Comparison of ENCODE assay signal across 9 cellular contexts in genomic region chr20:17854307-17854903, GRCh38.
DNase-seq lines count a peak whose midpoint lies in the region; ATAC-seq and TF ChIP-seq lines count a peak whose summit lies in the region.
"Had no signal": no experiment of that assay in that cellular context is flagged by ENCODE, and none has a peak within 500 bp of the region (broad histone marks: within the 10 kb centered on the region; RNA-seq: fewer than 3 reads in every experiment).

No MANE protein-coding gene starts in this region.

- no peak overlapping the region for H3K27ac Mint-ChIP-seq in GM23338
- H3K27ac Mint-ChIP-seq: stimulated activated naive CD8-positive, alpha-beta T cell treated with anti-CD3 and anti-CD28 coated beads, Interleukin-15, Interleukin-2, amounts not matched to agents 100 ng/mL and 50 ng/mL, for 24 hours had no signal

- H3K9me2 ChIP-seq in GM23338 (ENCODE audit: insufficient read depth) (no peaks in the 10 kb centered on the region), Karpas-422 (replicated peaks; ENCODE audit: insufficient read depth, low read length) (no peaks in the 10 kb centered on the region)

- 0 out of 2 replicates have a peak overlapping the region, but pooled peaks have one; percentile 56 for H3K4me2 ChIP-seq in GM23338
- H3K4me2 ChIP-seq in Karpas-422 (ENCODE audit: low read depth, low read length, poor library complexity, severe bottlenecking) = no peak overlapping the region

- H3K27me3 Mint-ChIP-seq in GM23338 (ENCODE audit: insufficient read depth, low read depth, poor library complexity) = peaks cover 2% of the 10 kb centered on the region

- no peak overlapping the region for H3K4me3 Mint-ChIP-seq in GM23338
- H3K4me3 Mint-ChIP-seq: stimulated activated naive CD8-positive, alpha-beta T cell treated with anti-CD3 and anti-CD28 coated beads, Interleukin-15, Interleukin-2, amounts not matched to agents 100 ng/mL and 50 ng/mL, for 24 hours had no signal

- no peaks in the 10 kb centered on the region for H3F3A ChIP-seq in GM23338 (replicated peaks; ENCODE audit: low read depth)

- intact Hi-C loops in ascending aorta (cut with DNase I) = no loop called here

- no peaks in the 10 kb centered on the region for H3K36me3 Mint-ChIP-seq in GM23338 (ENCODE audit: low read depth)

- no peaks in the 10 kb centered on the region for H3K79me2 ChIP-seq in GM23338 (replicated peaks; ENCODE audit: insufficient read depth)
- no peaks in the 10 kb centered on the region for H3K79me2 ChIP-seq in Karpas-422 (ENCODE audit: low read length)

- H3K27ac ChIP-seq in GM23338 (ENCODE audit: low read depth) = no peak overlapping the region
- no peak overlapping the region for H3K27ac ChIP-seq in ascending aorta
- no peak overlapping the region for H3K27ac ChIP-seq in Karpas-422 (ENCODE audit: low read length)

- no peak for TF ChIP-seq CTCF in GM23338 (conservative IDR thresholded peaks at IDR 0.05; ENCODE audit: low read depth in 2 of 2)
- TF ChIP-seq CTCF in fibroblast of pulmonary artery (IDR thresholded peaks at IDR 0.05; ENCODE audit: low read length, missing control alignments) = no peak
- no peak for TF ChIP-seq CTCF in ascending aorta (IDR thresholded peaks at IDR 0.05)

- DNase-seq in GM23338 (ENCODE audit: low spot score) (peak; percentile 82), OCI-M1 (lab: John Stamatoyannopoulos, UW) (peak; percentile 18), fibroblast of pulmonary artery (ENCODE audit: low read depth) (peak; percentile 60), putamen (ENCODE audit: low spot score) (peak; percentile 29), ascending aorta (ENCODE audit: low spot score in 2 of 2) (no peak), mesenteric fat pad (ENCODE audit: low spot score) (no peak), NCI-H2107 treated with DMSO at 0.1 percent for 48 hours (lab: John Stamatoyannopoulos, UW; ENCODE audit: unreplicated experiment) (no peak), Karpas-422 (no peak)

- peaks cover 18% of the 10 kb centered on the region for H3K4me1 ChIP-seq in GM23338 (ENCODE audit: insufficient read depth)
- H3K4me1 ChIP-seq in ascending aorta = peaks cover 4 to 11% of the 10 kb centered on the region in 2 donors
- peaks cover 9% of the 10 kb centered on the region for H3K4me1 ChIP-seq in Karpas-422 (ENCODE audit: low read length)

- peak overlapping the region; percentile 64 for H2AFZ ChIP-seq in GM23338
- H2AFZ ChIP-seq in Karpas-422 (ENCODE audit: low read length) = no peak overlapping the region

- H3K9me3 Mint-ChIP-seq in GM23338 = peaks cover 2% of the 10 kb centered on the region; the same call in 2 of the 3 replicates
- H3K9me3 Mint-ChIP-seq: stimulated activated naive CD8-positive, alpha-beta T cell treated with anti-CD3 and anti-CD28 coated beads, Interleukin-15, Interleukin-2, amounts not matched to agents 100 ng/mL and 50 ng/mL, for 24 hours had no signal

- H3K4me3 ChIP-seq in GM23338 (no peak overlapping the region), fibroblast of pulmonary artery (replicated peaks; ENCODE audit: low read depth, low read length) (no peak overlapping the region), ascending aorta (no peak overlapping the region), Karpas-422 (ENCODE audit: low read length) (no peak overlapping the region)

- no peaks in the 10 kb centered on the region for H3K36me3 ChIP-seq in GM23338 (ENCODE audit: insufficient read depth)
- H3K36me3 ChIP-seq in ascending aorta = no peaks in the 10 kb centered on the region
- no peaks in the 10 kb centered on the region for H3K36me3 ChIP-seq in Karpas-422 (ENCODE audit: insufficient read depth, low read length)

- peak; percentile 99 for ATAC-seq in GM23338

- peaks cover 16% of the 10 kb centered on the region for H3K4me1 Mint-ChIP-seq in GM23338

- no peaks in the 10 kb centered on the region for H3K27me3 ChIP-seq in GM23338 (ENCODE audit: insufficient read depth)
- H3K27me3 ChIP-seq in ascending aorta = no peaks in the 10 kb centered on the region
- no peaks in the 10 kb centered on the region for H3K27me3 ChIP-seq in Karpas-422 (ENCODE audit: low read length)

- H3K9me3 ChIP-seq in ascending aorta (no peaks in the 10 kb centered on the region), Karpas-422 (ENCODE audit: low read length) (no peaks in the 10 kb centered on the region)

- H4K20me1 ChIP-seq in GM23338 (replicated peaks; ENCODE audit: insufficient read depth) = no peaks in the 10 kb centered on the region
- no peaks in the 10 kb centered on the region for H4K20me1 ChIP-seq in Karpas-422 (ENCODE audit: insufficient read depth, low read depth, low read length)

- no peak overlapping the region for H3K9ac ChIP-seq in Karpas-422 (ENCODE audit: low read length)

TF ChIP-seq in GM23338, 12 proteins besides CTCF, POLR2A, EP300 and RAD21:
- TF ChIP-seq JUNB (IDR thresholded peaks at IDR 0.05; ENCODE audit: unreplicated experiment) (no peak), ZNF462 (CRISPR knock-in tag; IDR thresholded peaks at IDR 0.05) (no peak), POLR2AphosphoS5 (IDR thresholded peaks at IDR 0.05; ENCODE audit: low read depth) (no peak), ZNF114 (CRISPR knock-in tag; IDR thresholded peaks at IDR 0.05) (no peak), ETS1 (IDR thresholded peaks at IDR 0.05) (peak; percentile 75)

Comparison
In these comparisons a context has a peak if more than half of its experiments do, and no peak if none do; other contexts are left out.
1. DNase-seq: peak in GM23338 (single experiment), OCI-M1 (single experiment), fibroblast of pulmonary artery (single experiment) and putamen (single experiment); none in ascending aorta (0 of 2), mesenteric fat pad (single experiment), NCI-H2107 treated with DMSO at 0.1 percent for 48 hours (single experiment) and Karpas-422 (single experiment).